Comparison of ENCODE assay signal across 16 cellular contexts in genomic region chr6:24827162-24827561, GRCh38. TPM values are rescaled to one million over a fixed set of nuclear protein-coding genes. Genes with fewer than 3 reads are reported as not detected.
DNase-seq lines count a peak whose midpoint lies in the region; ATAC-seq, FAIRE-seq and TF ChIP-seq lines count a peak whose summit lies in the region.
"Had no signal": no experiment of that assay in that cellular context is flagged by ENCODE, and none has a peak within 500 bp of the region (broad histone marks: within the 10 kb centered on the region; RNA-seq: fewer than 3 reads in every experiment).

No MANE protein-coding gene starts in this region.

- no peak overlapping the region for H2AK5ac ChIP-seq in IMR-90 (ENCODE audit: low read depth, low read length)
- H2AK5ac ChIP-seq in mesenchymal stem cell (ENCODE audit: low read length, severe bottlenecking) = no peak overlapping the region

- H2AK9ac ChIP-seq in IMR-90 (replicated peaks; ENCODE audit: low read depth, low read length, poor library complexity) = no peak overlapping the region

- no peak overlapping the region for H2BK12ac ChIP-seq in mesenchymal stem cell (ENCODE audit: low read length in 2 of 2)

- H2BK120ac ChIP-seq in IMR-90 (ENCODE audit: low read depth, low read length) = no peak overlapping the region
- no peak overlapping the region for H2BK120ac ChIP-seq in mesenchymal stem cell (ENCODE audit: low read depth, low read length)

- H3K4me3 ChIP-seq in BE2C (ENCODE audit: low read depth, low read length) (no peak overlapping the region), IMR-90 (ENCODE audit: insufficient read depth, low read depth, low read length) (no peak overlapping the region), mesenchymal stem cell (ENCODE audit: insufficient read depth in 1 of 2, low read depth in 1 of 2, low read length in 2 of 2) (no peak overlapping the region)
- H3K4me3 ChIP-seq: tibial artery had no signal

- H3K27ac Mint-ChIP-seq in activated CD8-positive, alpha-beta T cell treated with anti-CD3 and anti-CD28 coated beads for 36 hours = peak overlapping the region; percentile 55

- no peak overlapping the region; a peak in 1 of 4 replicates for H4K8ac ChIP-seq in IMR-90 (ENCODE audit: low read depth in 2 of 2, low read length in 2 of 2)
- H4K8ac ChIP-seq in mesenchymal stem cell (ENCODE audit: low read length) = peak overlapping the region; percentile 28

- H3K4me1 ChIP-seq in BE2C (peaks cover 12% of the 10 kb centered on the region), IMR-90 (ENCODE audit: control insufficient read depth, insufficient read depth, low read length) (peaks cover 12% of the 10 kb centered on the region), mesenchymal stem cell (ENCODE audit: control insufficient read depth, insufficient read depth, low read depth, low read length) (peaks cover 6% of the 10 kb centered on the region)

- H3K23ac ChIP-seq in IMR-90 (ENCODE audit: low read depth, low read length) (no peak overlapping the region), mesenchymal stem cell (ENCODE audit: low read length in 2 of 2) (no peak overlapping the region)

- H3K4me1 Mint-ChIP-seq in activated CD8-positive, alpha-beta T cell treated with anti-CD3 and anti-CD28 coated beads for 36 hours (ENCODE audit: low read depth) = peaks cover 24% of the 10 kb centered on the region

- no peak overlapping the region for H3K4ac ChIP-seq in IMR-90 (ENCODE audit: low read depth, low read length)
- H3K4ac ChIP-seq in mesenchymal stem cell (ENCODE audit: low read depth in 1 of 2, low read length in 2 of 2) = no peak overlapping the region

- H4K91ac ChIP-seq in IMR-90 (ENCODE audit: insufficient read depth, low read depth, low read length) (no peak overlapping the region), mesenchymal stem cell (ENCODE audit: low read length) (peak overlapping the region; percentile 2)

- H3K79me1 ChIP-seq in IMR-90 (ENCODE audit: low read depth in 1 of 2, low read length in 2 of 2) (no peaks in the 10 kb centered on the region), mesenchymal stem cell (replicated peaks; ENCODE audit: low read length, poor library complexity, severe bottlenecking) (no peaks in the 10 kb centered on the region)

- in situ Hi-C loops in IMR-90 (cut with MboI; ENCODE audit: low sequenced_read_pairs) = no loop called here

- H3K14ac ChIP-seq in IMR-90 (replicated peaks; ENCODE audit: low read depth, low read length) (no peak overlapping the region), mesenchymal stem cell (ENCODE audit: low read length in 2 of 2) (no peak overlapping the region)

- no peaks in the 10 kb centered on the region for H3K9me3 Mint-ChIP-seq in activated CD8-positive, alpha-beta T cell treated with anti-CD3 and anti-CD28 coated beads for 36 hours

- H3K9ac ChIP-seq in IMR-90 (ENCODE audit: low read depth, low read length) = no peak overlapping the region
- H3K9ac ChIP-seq in mesenchymal stem cell (ENCODE audit: low read length) = no peak overlapping the region

- no peak overlapping the region for H3K4me2 ChIP-seq in IMR-90 (ENCODE audit: low read depth, low read length)
- no peak overlapping the region for H3K4me2 ChIP-seq in mesenchymal stem cell (ENCODE audit: low read length, poor library complexity, severe bottlenecking)

- DNase-seq in BE2C (peak; percentile 13), IMR-90 (no peak), mesenchymal stem cell (no peak), GM12892 (ENCODE audit: insufficient read length) (no peak), islet precursor cell (no peak), AML-193 (lab: John Stamatoyannopoulos, UW) (no peak)
- no peak for DNase-seq in activated CD8-positive, alpha-beta T cell treated with anti-CD3 and anti-CD28 coated beads for 36 hours
- DNase-seq: C1 segment of cervical spinal cord, head of caudate nucleus, NCI-H446, SHP77, tibial artery had no signal

- no peaks in the 10 kb centered on the region for H3K36me3 ChIP-seq in BE2C
- H3K36me3 ChIP-seq in IMR-90 (ENCODE audit: control insufficient read depth, insufficient read depth, low read length) = peaks cover 12% of the 10 kb centered on the region
- H3K36me3 ChIP-seq in mesenchymal stem cell (ENCODE audit: control insufficient read depth in 1 of 2, insufficient read depth in 2 of 2, low read depth in 1 of 2, low read length in 2 of 2) = peaks cover 0 to 39% of the 10 kb centered on the region in 2 experiments

- no peak for TF ChIP-seq CTCF in BE2C (IDR thresholded peaks at IDR 0.05; ENCODE audit: low read depth, low read length)
- TF ChIP-seq CTCF in IMR-90 (conservative IDR thresholded peaks at IDR 0.05; ENCODE audit: low read depth, low read length) = no peak
- no peak for TF ChIP-seq CTCF in activated CD8-positive, alpha-beta T cell treated with anti-CD3 and anti-CD28 coated beads for 36 hours (IDR thresholded peaks at IDR 0.05)

- no CpG with 5 or more reads among the region's 3 CpGs for WGBS in IMR-90 (ENCODE audit: extremely low coverage in 2 of 2, insufficient read length in 1 of 2), 2 experiments
- 100% methylated on average over 2 of the region's 3 CpGs for WGBS in mesenchymal stem cell

- FAIRE-seq in GM12892 (lab: Jason Lieb, UNC) = no peak

- H3K56ac ChIP-seq in IMR-90 (ENCODE audit: extremely low read depth, insufficient read depth, low read length) = no peak overlapping the region

- H2BK15ac ChIP-seq in IMR-90 (ENCODE audit: low read depth, low read length) = no peak overlapping the region
- H2BK15ac ChIP-seq in mesenchymal stem cell (ENCODE audit: low read depth, poor library complexity, severe bottlenecking) = no peak overlapping the region

- H3K18ac ChIP-seq in IMR-90 (ENCODE audit: low read depth, low read length) (no peak overlapping the region), mesenchymal stem cell (ENCODE audit: low read depth in 1 of 2, low read length in 2 of 2) (peak overlapping the region in 1 of 2 experiments; percentile 4)

- no peak overlapping the region for H2BK20ac ChIP-seq in IMR-90 (ENCODE audit: low read depth, low read length)

- CTCF ChIA-PET in IMR-90 (lab: Yijun Ruan, JAX) = no interaction called here
- CTCF ChIA-PET in activated CD8-positive, alpha-beta T cell treated with anti-CD3 and anti-CD28 coated beads for 36 hours (lab: Charles Lee) = interaction anchor here (0.7 kb wide), 1 partner anchor 80 kb away, joined by 3 read pairs; no protein-coding TSS in a partner anchor

- H2AFZ ChIP-seq in IMR-90 (replicated peaks; ENCODE audit: low read length, poor library complexity) (no peak overlapping the region), mesenchymal stem cell (ENCODE audit: low read depth, low read length) (no peak overlapping the region)

- no peaks in the 10 kb centered on the region for H3K27me3 Mint-ChIP-seq in activated CD8-positive, alpha-beta T cell treated with anti-CD3 and anti-CD28 coated beads for 36 hours

- BruUV-seq in IMR-90 (replicated peaks; lab: Mats Ljungman, UMichigan) = no TSS peak

- TF ChIP-seq POLR2A in IMR-90 (IDR thresholded peaks at IDR 0.05; ENCODE audit: low read depth, low read length) (no peak), GM12892 (IDR thresholded peaks at IDR 0.05; ENCODE audit: low read depth, low read length) (no peak)

- no peaks in the 10 kb centered on the region for H4K20me1 ChIP-seq in IMR-90 (ENCODE audit: insufficient read depth, low read length)

- intact Hi-C loops in IMR-90 (cut with micrococcal nuclease) = no loop called here
- intact Hi-C loops in activated CD8-positive, alpha-beta T cell treated with anti-CD3 and anti-CD28 coated beads for 36 hours (cut with micrococcal nuclease) = no loop called here

- 0 out of 2 replicates have a peak, but pooled peaks cover 5% of the 10 kb centered on the region for H3K9me1 ChIP-seq in IMR-90 (ENCODE audit: insufficient read depth, low read length)

- H3K27ac ChIP-seq in IMR-90 (ENCODE audit: insufficient read depth, low read length) (no peak overlapping the region), mesenchymal stem cell (ENCODE audit: low read length, poor library complexity, severe bottlenecking) (no peak overlapping the region)
- H3K27ac ChIP-seq: tibial artery had no signal

- dilution Hi-C loops in IMR-90 (cut with HindIII; ENCODE audit: low sequenced_read_pairs, unreplicated experiment) = loop anchor here (25.0 kb wide), 1 partner anchor 260 kb away; no protein-coding TSS in a partner anchor

- H2BK5ac ChIP-seq in IMR-90 (ENCODE audit: low read depth, low read length, poor library complexity, severe bottlenecking) (no peak overlapping the region), mesenchymal stem cell (ENCODE audit: low read depth, low read length, poor library complexity, severe bottlenecking) (no peak overlapping the region)

- H4K5ac ChIP-seq in IMR-90 (ENCODE audit: low read depth, low read length) = no peak overlapping the region

- ATAC-seq in IMR-90 (ENCODE audit: low read depth) (peak; percentile 50), HG03439 (IDR thresholded peaks at IDR 0.05; ENCODE audit: unreplicated experiment) (no peak)
- ATAC-seq in activated CD8-positive, alpha-beta T cell treated with anti-CD3 and anti-CD28 coated beads for 36 hours = no peak
- ATAC-seq: activated CD4-positive, CD25-positive, alpha-beta regulatory T cell treated with anti-CD3 and anti-CD28 coated beads, Interleukin-2, amount 50 U/mL, for 24 hours had no signal

- H3K27me3 ChIP-seq in BE2C (no peaks in the 10 kb centered on the region), IMR-90 (ENCODE audit: control insufficient read depth, insufficient read depth, low read length) (no peaks in the 10 kb centered on the region), mesenchymal stem cell (ENCODE audit: control insufficient read depth in 1 of 2, insufficient read depth in 1 of 2, low read length in 2 of 2) (no peaks in the 10 kb centered on the region)
- H3K27me3 ChIP-seq: tibial artery had no signal

- peaks cover 46% of the 10 kb centered on the region for H3K36me3 Mint-ChIP-seq in activated CD8-positive, alpha-beta T cell treated with anti-CD3 and anti-CD28 coated beads for 36 hours (ENCODE audit: low read depth)

- H3K9me3 ChIP-seq in BE2C = no peaks in the 10 kb centered on the region
- no peaks in the 10 kb centered on the region for H3K9me3 ChIP-seq in IMR-90 (ENCODE audit: control insufficient read depth, insufficient read depth, low read length)
- no peaks in the 10 kb centered on the region for H3K9me3 ChIP-seq in mesenchymal stem cell (ENCODE audit: control insufficient read depth, low read length)
- H3K9me3 ChIP-seq: tibial artery had no signal

- POLR2A ChIA-PET in IMR-90 (lab: Charles Lee; ENCODE audit: unreplicated experiment) = no interaction called here
- POLR2A ChIA-PET in activated CD8-positive, alpha-beta T cell treated with anti-CD3 and anti-CD28 coated beads for 36 hours (lab: Charles Lee) = interaction anchor here (1.1 kb wide), 1 partner anchor 164 kb away, joined by 3 read pairs; no protein-coding TSS in a partner anchor

- no peak overlapping the region for H3K4me3 Mint-ChIP-seq in activated CD8-positive, alpha-beta T cell treated with anti-CD3 and anti-CD28 coated beads for 36 hours

- no peak for TF ChIP-seq RAD21 in IMR-90 (IDR thresholded peaks at IDR 0.05; ENCODE audit: low read length)

RNA-seq across cellular contexts. Expression of gene ARMH2, which starts 28.4 kb away (rescaled TPM):
- polyA plus RNA-seq in BE2C (2012; ENCODE audit: insufficient read depth, insufficient read length, low read depth) = not detected
- not detected in 2 replicates for total RNA-seq in IMR-90 (2012; rRNA removed)
- polyA plus RNA-seq in IMR-90 (2012; rRNA removed) = not detected in 2 replicates
- polyA plus RNA-seq in IMR-90 (2012; cell fraction: cytosol; rRNA removed) = not detected in 2 replicates
- not detected in 2 replicates for polyA plus RNA-seq in IMR-90 (2012; cell fraction: nucleus; rRNA removed; ENCODE audit: low replicate concordance)
- under 1 TPM in 1 of 2 experiments, not detected in 1; 0.40 TPM for total RNA-seq in activated CD8-positive, alpha-beta T cell treated with anti-CD3 and anti-CD28 coated beads for 36 hours
- not detected for polyA plus RNA-seq in mesenchymal stem cell (2013, experiment 1 of 2)
- not detected for polyA plus RNA-seq in mesenchymal stem cell (2013, experiment 2 of 2)
- polyA plus RNA-seq in GM12892 (2012; ENCODE audit: missing spikeins) = not detected
- total RNA-seq: LHCN-M2, lung microvascular endothelial cell had no signal

RNA-seq across cellular contexts. Expression of gene GMNN, which starts 52.4 kb away (rescaled TPM):
- 21.0 TPM for polyA plus RNA-seq in BE2C (2012; ENCODE audit: insufficient read depth, insufficient read length, low read depth)
- total RNA-seq in IMR-90 (2012; rRNA removed) = 19.7 and 33.1 TPM in 2 replicates
- polyA plus RNA-seq in IMR-90 (2012; rRNA removed) = 21.1 and 22.2 TPM in 2 replicates
- polyA plus RNA-seq in IMR-90 (2012; cell fraction: cytosol; rRNA removed) = 9.6 and 10.8 TPM in 2 replicates
- 7.2 and 11.2 TPM in 2 replicates for polyA plus RNA-seq in IMR-90 (2012; cell fraction: nucleus; rRNA removed; ENCODE audit: low replicate concordance)
- total RNA-seq in activated CD8-positive, alpha-beta T cell treated with anti-CD3 and anti-CD28 coated beads for 36 hours = 10 to 100 TPM; 69.2 to 72.6 TPM
- polyA plus RNA-seq in mesenchymal stem cell (2013, experiment 1 of 2) = 29.6 TPM
- polyA plus RNA-seq in mesenchymal stem cell (2013, experiment 2 of 2) = 31.0 TPM
- 56.7 TPM for polyA plus RNA-seq in GM12892 (2012; ENCODE audit: missing spikeins)
